In genomic region chr2:10775831-10776230, GRCh38 we compare ENCODE assay signal across 24 cellular contexts. TPM values are rescaled to one million over a fixed set of nuclear protein-coding genes. Genes with fewer than 3 reads are reported as not detected.
DNase-seq lines count a peak whose midpoint lies in the region; ATAC-seq, FAIRE-seq and TF ChIP-seq lines count a peak whose summit lies in the region.
"Had no signal": no experiment of that assay in that cellular context is flagged by ENCODE, and none has a peak within 500 bp of the region (broad histone marks: within the 10 kb centered on the region; RNA-seq: fewer than 3 reads in every experiment).

No MANE protein-coding gene starts in this region.

- FAIRE-seq in GM19239 (lab: Jason Lieb, UNC), result no peak
- FAIRE-seq: A204.1, H54, RCC 7860 had no signal

- H2AFZ ChIP-seq in neuronal stem cell (ENCODE audit: low read length), result no peak overlapping the region

- H3K27ac Mint-ChIP-seq in central memory CD8-positive, alpha-beta T cell (ENCODE audit: low read depth), result peak overlapping the region; percentile 46
- H3K27ac Mint-ChIP-seq: HFFc6 had no signal

- H3K9me3 Mint-ChIP-seq in central memory CD8-positive, alpha-beta T cell, result no peaks in the 10 kb centered on the region
- H3K9me3 Mint-ChIP-seq: HFFc6 had no signal

- no peak overlapping the region for H2BK120ac ChIP-seq in neuronal stem cell (ENCODE audit: low read depth, low read length)

- H3K27ac ChIP-seq in heart right ventricle (no peak overlapping the region), neuronal stem cell (replicated peaks; ENCODE audit: low read length) (no peak overlapping the region), stomach (no peak overlapping the region)
- H3K27ac ChIP-seq: SJSA1 had no signal

- no peak overlapping the region for H2BK15ac ChIP-seq in neuronal stem cell (ENCODE audit: low read length)

- H3K4me1 ChIP-seq in heart right ventricle (peaks cover 0 to 28% (median 17%) of the 10 kb centered on the region in 9 donors), neuronal stem cell (ENCODE audit: control insufficient read depth in 2 of 2, insufficient read depth in 1 of 2, low read depth in 1 of 2, low read length in 2 of 2) (peaks cover 0 to 13% of the 10 kb centered on the region in 2 donors), stomach (peaks cover 4 to 19% (median 14%) of the 10 kb centered on the region in 4 donors)
- H3K4me1 ChIP-seq: SJSA1 had no signal

- no peak for TF ChIP-seq POLR2A in stomach (IDR thresholded peaks at IDR 0.05)

- H3K14ac ChIP-seq in neuronal stem cell (ENCODE audit: low read length), result no peak overlapping the region

- H3K4me3 Mint-ChIP-seq in central memory CD8-positive, alpha-beta T cell, result no peak overlapping the region
- H3K4me3 Mint-ChIP-seq: HFFc6 had no signal

- no peak overlapping the region for H4K91ac ChIP-seq in neuronal stem cell (ENCODE audit: low read depth, low read length, poor library complexity)

- no peak overlapping the region for H3K4me3 ChIP-seq in heart right ventricle
- H3K4me3 ChIP-seq in neuronal stem cell (ENCODE audit: low read length in 2 of 2), result no peak overlapping the region
- no peak overlapping the region for H3K4me3 ChIP-seq in stomach
- H3K4me3 ChIP-seq: SJSA1 had no signal

- TF ChIP-seq CTCF in heart right ventricle (IDR thresholded peaks at IDR 0.05) (no peak), stomach (IDR thresholded peaks at IDR 0.05) (no peak)

- peak overlapping the region; percentile 48 for H3K18ac ChIP-seq in neuronal stem cell (ENCODE audit: low read length)

- TF ChIP-seq EP300 in stomach (IDR thresholded peaks at IDR 0.05), result no peak

- no peak overlapping the region for H3K4ac ChIP-seq in neuronal stem cell (ENCODE audit: low read length)

- H4K8ac ChIP-seq in neuronal stem cell (ENCODE audit: low read depth, low read length), result no peak overlapping the region

- 85 to 86% methylated on average over 13 of the region's 13 CpGs for WGBS in heart right ventricle, 2 donors
- no CpG with 5 or more reads among the region's 13 CpGs for WGBS in neuronal stem cell (ENCODE audit: extremely low coverage in 2 of 2, insufficient read length in 2 of 2, insufficient replicate concordance in 1 of 2), 2 donors
- 80 to 90% (median 83%) methylated on average over 8 to 13 of the region's 13 CpGs for WGBS in stomach, 5 donors

- H3K79me1 ChIP-seq in neuronal stem cell (ENCODE audit: low read depth, low read length), result peaks cover 9% of the 10 kb centered on the region

- H3K9me3 ChIP-seq in heart right ventricle (no peaks in the 10 kb centered on the region), neuronal stem cell (replicated peaks in 1 of 2; ENCODE audit: control insufficient read depth in 2 of 2, insufficient read depth in 1 of 2, low read depth in 1 of 2, low read length in 2 of 2) (no peaks in the 10 kb centered on the region), stomach (no peaks in the 10 kb centered on the region)
- H3K9me3 ChIP-seq: SJSA1 had no signal

- ATAC-seq in heart right ventricle, result no peak
- no peak for ATAC-seq in central memory CD8-positive, alpha-beta T cell (replicated peaks; ENCODE audit: extremely low read depth, poor library complexity, severe bottlenecking)
- ATAC-seq: Right ventricle myocardium inferior had no signal

- H3K27me3 ChIP-seq in heart right ventricle (no peaks in the 10 kb centered on the region), neuronal stem cell (ENCODE audit: control insufficient read depth in 3 of 3, insufficient read depth in 3 of 3, low read depth in 1 of 3, low read length in 3 of 3) (no peaks in the 10 kb centered on the region), stomach (no peaks in the 10 kb centered on the region)
- H3K27me3 ChIP-seq: SJSA1 had no signal

- H2AK5ac ChIP-seq in neuronal stem cell (ENCODE audit: low read depth, low read length), result peak overlapping the region; percentile 70

- H3K23ac ChIP-seq in neuronal stem cell (ENCODE audit: low read depth, low read length, poor library complexity), result no peak overlapping the region

- H3K9ac ChIP-seq in neuronal stem cell (ENCODE audit: low read depth, low read length, poor library complexity), result no peak overlapping the region

- H2BK12ac ChIP-seq in neuronal stem cell (ENCODE audit: low read length), result no peak overlapping the region

- DNase-seq in cardiac septum (ENCODE audit: low spot score), result peak; percentile 39
- DNase-seq in heart right ventricle, result no peak
- no peak for DNase-seq in central memory CD8-positive, alpha-beta T cell (ENCODE audit: low spot score in 2 of 2)
- DNase-seq in neuronal stem cell (ENCODE audit: low spot score), result no peak
- DNase-seq in stomach, result peak; percentile 24
- no peak for DNase-seq in NCI-H2081 (lab: John Stamatoyannopoulos, UW)
- no peak for DNase-seq in NCI-H187 treated with DMSO at 0.1 percent for 48 hours (lab: John Stamatoyannopoulos, UW)
- DNase-seq in GM19239 (ENCODE audit: insufficient read length, low spot score), result no peak
- DNase-seq: EL, GF-D8, HFFc6, Karpas-422, MV-4-11, NCI-H1105 treated with DMSO at 0.1 percent for 48 hours, NCI-H446, NCI-H526 treated with DMSO at 0.1 percent for 48 hours, OCI-M1 had no signal

- no peak overlapping the region for H3K4me2 ChIP-seq in neuronal stem cell (ENCODE audit: insufficient read depth, low read length, poor library complexity, severe bottlenecking)

- peaks cover 0 to 38% (median 11%) of the 10 kb centered on the region in 9 donors for H3K36me3 ChIP-seq in heart right ventricle
- H3K36me3 ChIP-seq in neuronal stem cell (replicated peaks in 1 of 2; ENCODE audit: control insufficient read depth in 2 of 2, insufficient read depth in 2 of 2, low read length in 2 of 2), result peaks cover 10 to 25% of the 10 kb centered on the region in 2 donors
- H3K36me3 ChIP-seq in stomach, result peaks cover 12 to 42% (median 35%) of the 10 kb centered on the region in 4 donors

- H3K4me1 Mint-ChIP-seq in central memory CD8-positive, alpha-beta T cell, result no peaks in the 10 kb centered on the region

- H3K27me3 Mint-ChIP-seq in central memory CD8-positive, alpha-beta T cell, result no peaks in the 10 kb centered on the region

- intact Hi-C loops in cardiac septum (cut with DNase I), result no loop called here
- intact Hi-C loops in heart right ventricle (cut with DNase I), result loop anchor here in 1 of 10 donors (1.0 kb wide), 1 partner anchor 36 kb away; no protein-coding TSS in a partner anchor
- intact Hi-C loops in stomach (cut with DNase I; ENCODE audit: low total_unique reads), result no loop called here

- peak overlapping the region; percentile 48 for H2BK5ac ChIP-seq in neuronal stem cell (ENCODE audit: low read length)

- H3K36me3 Mint-ChIP-seq in central memory CD8-positive, alpha-beta T cell (ENCODE audit: insufficient read depth), result peaks cover under 1% of the 10 kb centered on the region

RNA-seq across cellular contexts. Expression of gene PDIA6, which starts 36.8 kb away (rescaled TPM):
- 130 TPM for total RNA-seq in cardiac septum
- 100 to 1,000 TPM in 6 of 10 donors, 10 to 100 TPM in 4; 86.9 to 174 (median 107) TPM for total RNA-seq in heart right ventricle
- polyA plus RNA-seq in heart right ventricle, result 100 to 1,000 TPM in 1 of 2 donors, 10 to 100 TPM in 1; 24.7 to 317 TPM
- polyA plus RNA-seq in neuronal stem cell (2013, experiment 1 of 2), result 174 TPM
- 169 TPM for polyA plus RNA-seq in neuronal stem cell (2013, experiment 2 of 2)
- 100 to 1,000 TPM in 1 of 5 donors, 10 to 100 TPM in 4; 37.3 to 272 (median 89.7) TPM for total RNA-seq in stomach
- polyA plus RNA-seq in stomach, result 10 to 100 TPM; 49.6 to 98.7 (median 63.4) TPM

RNA-seq across cellular contexts. Expression of gene ATP6V1C2, which starts 54.4 kb away (rescaled TPM):
- total RNA-seq in cardiac septum (0.24 TPM), heart right ventricle (1 to 10 TPM in 3 of 10 donors, under 1 TPM in 7; 0.09 to 3.4 (median 0.64) TPM), stomach (100 to 1,000 TPM in 1 of 5 donors, 1 to 10 TPM in 1, not detected in 3; 1.1 to 143 TPM)
- polyA plus RNA-seq in heart right ventricle (1 to 10 TPM; 1.6 to 2.1 TPM), stomach (1 to 10 TPM in 1 of 3 donors, under 1 TPM in 2; 0.61 to 6.9 (median 0.75) TPM)
- 0.15 TPM for polyA plus RNA-seq in neuronal stem cell (2013, experiment 1 of 2)
- polyA plus RNA-seq in neuronal stem cell (2013, experiment 2 of 2), result 0.21 TPM
- total RNA-seq: HFFc6, HT1080, M059J had no signal

Comparison
In these comparisons a context has a peak if more than half of its experiments do, and no peak if none do; other contexts are left out.
1. DNase-seq: peak in cardiac septum (single experiment) and stomach (single experiment); none in heart right ventricle (0 of 2), central memory CD8-positive, alpha-beta T cell (0 of 2), neuronal stem cell (single experiment), NCI-H2081 (0 of 2), NCI-H187 treated with DMSO at 0.1 percent for 48 hours (single experiment) and GM19239 (single experiment).